ENCODE assay signal across 15 cellular contexts in genomic region chr19:55409179-55409578, GRCh38. TPM values are rescaled to one million over a fixed set of nuclear protein-coding genes. Genes with fewer than 3 reads are reported as not detected.
DNase-seq lines count a peak whose midpoint lies in the region; ATAC-seq and TF ChIP-seq lines count a peak whose summit lies in the region.
"Not testable (repeated sequence)": the region's sequence is repeated elsewhere in the genome, so short reads cannot be mapped to it uniquely, and the experiment has no call there.
"Had no signal": no experiment of that assay in that cellular context is flagged by ENCODE, and none has a peak within 500 bp of the region (broad histone marks: within the 10 kb centered on the region; RNA-seq: fewer than 3 reads in every experiment).

No MANE protein-coding gene starts in this region.

- H3K23ac ChIP-seq in IMR-90 (ENCODE audit: low read depth, low read length) = not testable (repeated sequence)

- peaks cover 0 to 26% (median 17%) of the 10 kb centered on the region in 11 experiments; a peak in 15 of 22 replicates for H3K9me3 ChIP-seq in BLaER1 treated with 17β-estradiol and CSF1 and Interleukin-3, amounts not matched to agents 10 nM and 100 nM (replicated peaks in 1 of 11)
- not testable (repeated sequence) for H3K9me3 ChIP-seq in IMR-90 (ENCODE audit: control insufficient read depth, insufficient read depth, low read length)

- H3K27ac Mint-ChIP-seq in activated CD4-positive, alpha-beta T cell treated with anti-CD3 and anti-CD28 coated beads for 36 hours = peak overlapping the region; percentile 96
- H3K27ac Mint-ChIP-seq in activated naive CD4-positive, alpha-beta T cell treated with anti-CD3 and anti-CD28 coated beads, Interleukin-2, amount 50 U/mL, for 72 hours = peak overlapping the region; percentile 97 to 99
- H3K27ac Mint-ChIP-seq in endothelial cell (ENCODE audit: unreplicated experiment) (peak overlapping the region; percentile 31), osteocyte (ENCODE audit: unreplicated experiment) (peak overlapping the region; percentile 98)

- TF ChIP-seq CTCF in IMR-90 (conservative IDR thresholded peaks at IDR 0.05; ENCODE audit: low read depth, low read length); endothelial cell (IDR thresholded peaks at IDR 0.05; ENCODE audit: unreplicated experiment); osteocyte (IDR thresholded peaks at IDR 0.05): not testable (repeated sequence)

- intact Hi-C loops in IMR-90 (cut with micrococcal nuclease) = loop anchor here (5.0 kb wide), 1 partner anchor 93 kb away; no protein-coding TSS in a partner anchor
- intact Hi-C loops in activated CD4-positive, alpha-beta T cell treated with anti-CD3 and anti-CD28 coated beads for 36 hours (cut with DNase I, micrococcal nuclease) = loop anchor here in 1 of 2 experiments (2.0 to 5.0 kb wide), 2 partner anchors 43 to 150 kb away; partner anchors contain the start of gene PPP6R1

- in situ Hi-C loops in IMR-90 (cut with MboI; ENCODE audit: low sequenced_read_pairs) = not testable (repeated sequence)

- peak overlapping the region in 8 of 11 experiments; percentile 91 to 99 (median 97); a peak in 15 of 22 replicates for H3K27ac ChIP-seq in BLaER1 treated with 17β-estradiol and CSF1 and Interleukin-3, amounts not matched to agents 10 nM and 100 nM
- H3K27ac ChIP-seq in IMR-90 (ENCODE audit: insufficient read depth, low read length) = not testable (repeated sequence)

- not testable (repeated sequence) for TF ChIP-seq POLR2A in IMR-90 (IDR thresholded peaks at IDR 0.05; ENCODE audit: low read depth, low read length)

- not testable (repeated sequence) for H2AFZ ChIP-seq in IMR-90 (replicated peaks; ENCODE audit: low read length, poor library complexity)

- H3K4me3 ChIP-seq in BLaER1 treated with 17β-estradiol and CSF1 and Interleukin-3, amounts not matched to agents 10 nM and 100 nM = peak overlapping the region in 1 of 10 experiments; percentile 52; a peak in 1 of 20 replicates
- not testable (repeated sequence) for H3K4me3 ChIP-seq in IMR-90 (ENCODE audit: insufficient read depth, low read depth, low read length)

- not testable (repeated sequence) for BruUV-seq in IMR-90 (replicated peaks; lab: Mats Ljungman, UMichigan)

- peaks cover 19% of the 10 kb centered on the region for H3K9me1 ChIP-seq in IMR-90 (ENCODE audit: insufficient read depth, low read length)

- H4K91ac ChIP-seq in IMR-90 (ENCODE audit: insufficient read depth, low read depth, low read length) = 0 out of 2 replicates have a peak overlapping the region, but pooled peaks have one; percentile 100

- dilution Hi-C loops in IMR-90 (cut with HindIII; ENCODE audit: low sequenced_read_pairs, unreplicated experiment) = not testable (repeated sequence)

- H3K4me1 ChIP-seq in BLaER1 treated with 17β-estradiol and CSF1 and Interleukin-3, amounts not matched to agents 10 nM and 100 nM = peaks cover 30 to 38% (median 33%) of the 10 kb centered on the region in 10 experiments
- H3K4me1 ChIP-seq in IMR-90 (ENCODE audit: control insufficient read depth, insufficient read depth, low read length) = peaks cover 17% of the 10 kb centered on the region

- peaks cover 3 to 34% (median 28%) of the 10 kb centered on the region in 11 experiments; a peak in 21 of 22 replicates for H4K20me1 ChIP-seq in BLaER1 treated with 17β-estradiol and CSF1 and Interleukin-3, amounts not matched to agents 10 nM and 100 nM
- H4K20me1 ChIP-seq in IMR-90 (ENCODE audit: insufficient read depth, low read length) = peaks cover 27% of the 10 kb centered on the region

- H3K36me3 Mint-ChIP-seq in activated CD4-positive, alpha-beta T cell treated with anti-CD3 and anti-CD28 coated beads for 36 hours (ENCODE audit: low read depth) = peaks cover 31% of the 10 kb centered on the region
- H3K36me3 Mint-ChIP-seq in activated naive CD4-positive, alpha-beta T cell treated with anti-CD3 and anti-CD28 coated beads, Interleukin-2, amount 50 U/mL, for 72 hours = peaks cover 37 to 43% of the 10 kb centered on the region in 2 donors
- H3K36me3 Mint-ChIP-seq in endothelial cell (ENCODE audit: low read depth, unreplicated experiment) = peaks cover 21% of the 10 kb centered on the region
- H3K36me3 Mint-ChIP-seq in osteocyte (ENCODE audit: unreplicated experiment) = not testable (repeated sequence)

- DNase-seq in IMR-90; activated CD4-positive, alpha-beta T cell treated with anti-CD3 and anti-CD28 coated beads for 36 hours; activated naive CD4-positive, alpha-beta T cell treated with anti-CD3 and anti-CD28 coated beads, Interleukin-2, amount 50 U/mL, for 72 hours (ENCODE audit: low spot score in 2 of 2); endothelial cell (ENCODE audit: low spot score); osteocyte (ENCODE audit: extremely low spot score, unreplicated experiment): not testable (repeated sequence)

- H3K27me3 Mint-ChIP-seq in activated CD4-positive, alpha-beta T cell treated with anti-CD3 and anti-CD28 coated beads for 36 hours; osteocyte (ENCODE audit: unreplicated experiment): not testable (repeated sequence)
- peaks cover 11% of the 10 kb centered on the region for H3K27me3 Mint-ChIP-seq in endothelial cell (ENCODE audit: unreplicated experiment)

- H2BK5ac ChIP-seq in IMR-90 (ENCODE audit: low read depth, low read length, poor library complexity, severe bottlenecking) = not testable (repeated sequence)

- H3K27me3 ChIP-seq in BLaER1 treated with 17β-estradiol and CSF1 and Interleukin-3, amounts not matched to agents 10 nM and 100 nM; IMR-90 (ENCODE audit: control insufficient read depth, insufficient read depth, low read length): not testable (repeated sequence)

- CTCF ChIA-PET in IMR-90 (lab: Yijun Ruan, JAX) = interaction anchor here (0.6 kb wide), 1 partner anchor 177 kb away, joined by 3 read pairs; no protein-coding TSS in a partner anchor
- CTCF ChIA-PET in activated CD4-positive, alpha-beta T cell treated with anti-CD3 and anti-CD28 coated beads for 36 hours (lab: Charles Lee) = interaction anchor here (0.7 to 1.2 kb wide), 3 partner anchors 117 to 792 kb away, joined by 3 read pairs; no protein-coding TSS in a partner anchor

- no CpG with 5 or more reads among the region's 8 CpGs for WGBS in IMR-90 (ENCODE audit: extremely low coverage in 2 of 2, insufficient read length in 1 of 2), 2 experiments

- not testable (repeated sequence) for H2AK9ac ChIP-seq in IMR-90 (replicated peaks; ENCODE audit: low read depth, low read length, poor library complexity)

- not testable (repeated sequence) for H3K9me3 Mint-ChIP-seq in activated CD4-positive, alpha-beta T cell treated with anti-CD3 and anti-CD28 coated beads for 36 hours (ENCODE audit: low read depth); endothelial cell (ENCODE audit: unreplicated experiment); osteocyte (ENCODE audit: unreplicated experiment)
- peaks cover 4 to 15% of the 10 kb centered on the region in 2 donors for H3K9me3 Mint-ChIP-seq in activated naive CD4-positive, alpha-beta T cell treated with anti-CD3 and anti-CD28 coated beads, Interleukin-2, amount 50 U/mL, for 72 hours

- not testable (repeated sequence) for TF ChIP-seq RAD21 in IMR-90 (IDR thresholded peaks at IDR 0.05; ENCODE audit: low read length)

- not testable (repeated sequence) for H3K18ac ChIP-seq in IMR-90 (ENCODE audit: low read depth, low read length)

- H3K56ac ChIP-seq in IMR-90 (ENCODE audit: extremely low read depth, insufficient read depth, low read length) = not testable (repeated sequence)

- peaks cover 0 to 22% of the 10 kb centered on the region in 2 experiments; a peak in 2 of 4 replicates for H3K79me1 ChIP-seq in IMR-90 (ENCODE audit: low read depth in 1 of 2, low read length in 2 of 2)

- peak overlapping the region in 2 of 11 experiments; percentile 76 to 88; a peak in 3 of 22 replicates for H3K4me2 ChIP-seq in BLaER1 treated with 17β-estradiol and CSF1 and Interleukin-3, amounts not matched to agents 10 nM and 100 nM
- not testable (repeated sequence) for H3K4me2 ChIP-seq in IMR-90 (ENCODE audit: low read depth, low read length)

- not testable (repeated sequence) for H3K14ac ChIP-seq in IMR-90 (replicated peaks; ENCODE audit: low read depth, low read length)

- H3K4me3 Mint-ChIP-seq in activated CD4-positive, alpha-beta T cell treated with anti-CD3 and anti-CD28 coated beads for 36 hours; endothelial cell (ENCODE audit: unreplicated experiment); osteocyte (ENCODE audit: unreplicated experiment): not testable (repeated sequence)

- ATAC-seq in IMR-90 (ENCODE audit: low read depth); activated CD4-positive, alpha-beta T cell treated with anti-CD3 and anti-CD28 coated beads for 36 hours; activated naive CD4-positive, alpha-beta T cell treated with anti-CD3 and anti-CD28 coated beads, Interleukin-2, amount 50 U/mL, for 72 hours: not testable (repeated sequence)

- peaks cover 13 to 27% (median 25%) of the 10 kb centered on the region in 11 experiments for H3K36me3 ChIP-seq in BLaER1 treated with 17β-estradiol and CSF1 and Interleukin-3, amounts not matched to agents 10 nM and 100 nM
- H3K36me3 ChIP-seq in IMR-90 (ENCODE audit: control insufficient read depth, insufficient read depth, low read length) = peaks cover 14% of the 10 kb centered on the region

- H3K4me1 Mint-ChIP-seq in activated CD4-positive, alpha-beta T cell treated with anti-CD3 and anti-CD28 coated beads for 36 hours = peaks cover 20% of the 10 kb centered on the region
- H3K4me1 Mint-ChIP-seq in endothelial cell (ENCODE audit: unreplicated experiment) (peaks cover 14% of the 10 kb centered on the region), osteocyte (ENCODE audit: unreplicated experiment) (peaks cover 19% of the 10 kb centered on the region)

- POLR2A ChIA-PET in IMR-90 (lab: Charles Lee; ENCODE audit: unreplicated experiment) = not testable (repeated sequence)
- POLR2A ChIA-PET in activated CD4-positive, alpha-beta T cell treated with anti-CD3 and anti-CD28 coated beads for 36 hours (lab: Charles Lee) = interaction anchor here (0.6 kb wide), 2 partner anchors 13 to 215 kb away, joined by 3 read pairs; partner anchors contain the start of gene ZNF784

- H2BK15ac ChIP-seq in IMR-90 (ENCODE audit: low read depth, low read length) = not testable (repeated sequence)

- peak overlapping the region; percentile 98; the same call in 1 of the 2 replicates for H2BK120ac ChIP-seq in IMR-90 (ENCODE audit: low read depth, low read length)

- H2BK20ac ChIP-seq in IMR-90 (ENCODE audit: low read depth, low read length) = 0 out of 2 replicates have a peak overlapping the region, but pooled peaks have one; percentile 83

- peak overlapping the region; percentile 100; the same call in 1 of the 2 replicates for H3K4ac ChIP-seq in IMR-90 (ENCODE audit: low read depth, low read length)

- H2AK5ac ChIP-seq in IMR-90 (ENCODE audit: low read depth, low read length) = peak overlapping the region; percentile 99; the same call in 1 of the 2 replicates

- H3K9ac ChIP-seq in BLaER1 treated with 17β-estradiol and CSF1 and Interleukin-3, amounts not matched to agents 10 nM and 100 nM; IMR-90 (ENCODE audit: low read depth, low read length): not testable (repeated sequence)

- peak overlapping the region; percentile 99; the same call in 1 of the 2 replicates for H4K5ac ChIP-seq in IMR-90 (ENCODE audit: low read depth, low read length)

- peak overlapping the region; percentile 100; a peak in 2 of 4 replicates for H4K8ac ChIP-seq in IMR-90 (ENCODE audit: low read depth in 2 of 2, low read length in 2 of 2)

RNA-seq across cellular contexts. Expression of gene UBE2S, which starts 1.6 kb away (rescaled TPM):
- total RNA-seq in IMR-90 (2012; rRNA removed) (69.5 and 74.4 TPM in 2 replicates), endothelial cell (ENCODE audit: unreplicated experiment) (56.2 TPM), osteocyte (70.7 and 71.1 TPM in 2 replicates)
- 104 and 177 TPM in 2 replicates for polyA plus RNA-seq in IMR-90 (2012; rRNA removed)
- polyA plus RNA-seq in IMR-90 (2012; cell fraction: cytosol; rRNA removed) = 94.4 and 130 TPM in 2 replicates
- 22.1 and 43.9 TPM in 2 replicates for polyA plus RNA-seq in IMR-90 (2012; cell fraction: nucleus; rRNA removed; ENCODE audit: low replicate concordance)
- total RNA-seq in activated CD4-positive, alpha-beta T cell treated with anti-CD3 and anti-CD28 coated beads for 36 hours = 100 to 1,000 TPM; 228 to 342 TPM
- 100 to 1,000 TPM; 192 to 343 TPM for total RNA-seq in activated naive CD4-positive, alpha-beta T cell treated with anti-CD3 and anti-CD28 coated beads, Interleukin-2, amount 50 U/mL, for 72 hours

RNA-seq across cellular contexts. Expression of gene RPL28, which starts 23.4 kb away (rescaled TPM):
- total RNA-seq in IMR-90 (2012; rRNA removed) (386 and 998 TPM in 2 replicates), endothelial cell (ENCODE audit: unreplicated experiment) (3,792 TPM), osteocyte (1,845 and 2,000 TPM in 2 replicates)
- 1,428 and 1,693 TPM in 2 replicates for polyA plus RNA-seq in IMR-90 (2012; rRNA removed)
- polyA plus RNA-seq in IMR-90 (2012; cell fraction: cytosol; rRNA removed) = 2,443 and 3,636 TPM in 2 replicates
- 1,567 and 1,909 TPM in 2 replicates for polyA plus RNA-seq in IMR-90 (2012; cell fraction: nucleus; rRNA removed; ENCODE audit: low replicate concordance)
- 1,000 to 10,000 TPM; 2,751 to 4,078 TPM for total RNA-seq in activated CD4-positive, alpha-beta T cell treated with anti-CD3 and anti-CD28 coated beads for 36 hours
- 1,000 to 10,000 TPM; 2,540 to 2,693 TPM for total RNA-seq in activated naive CD4-positive, alpha-beta T cell treated with anti-CD3 and anti-CD28 coated beads, Interleukin-2, amount 50 U/mL, for 72 hours

RNA-seq across cellular contexts. Expression of gene TMEM238, which starts 25.1 kb away (rescaled TPM):
- total RNA-seq in IMR-90 (2012; rRNA removed) (not detected in 2 replicates), endothelial cell (ENCODE audit: unreplicated experiment) (0.64 TPM), osteocyte (0.70 and 1.1 TPM in 2 replicates)
- not detected in 2 replicates for polyA plus RNA-seq in IMR-90 (2012; rRNA removed)
- 0.15 and 0.30 TPM in 2 replicates for polyA plus RNA-seq in IMR-90 (2012; cell fraction: cytosol; rRNA removed)
- polyA plus RNA-seq in IMR-90 (2012; cell fraction: nucleus; rRNA removed; ENCODE audit: low replicate concordance) = 0.30 TPM in 1 of 2 replicates, not detected in the other
- 1 to 10 TPM; 5.9 to 6.3 TPM for total RNA-seq in activated CD4-positive, alpha-beta T cell treated with anti-CD3 and anti-CD28 coated beads for 36 hours
- 1 to 10 TPM; 4.5 to 7.8 TPM for total RNA-seq in activated naive CD4-positive, alpha-beta T cell treated with anti-CD3 and anti-CD28 coated beads, Interleukin-2, amount 50 U/mL, for 72 hours
- total RNA-seq: LHCN-M2 had no signal

RNA-seq across cellular contexts. Expression of gene TMEM190, which starts 32.6 kb away (rescaled TPM):
- not detected in 2 replicates for total RNA-seq in IMR-90 (2012; rRNA removed)
- 1.4 and 1.6 TPM in 2 replicates for polyA plus RNA-seq in IMR-90 (2012; rRNA removed)
- polyA plus RNA-seq in IMR-90 (2012; cell fraction: cytosol; rRNA removed) = 0.49 TPM in 1 of 2 replicates, not detected in the other
- 10.6 and 24.6 TPM in 2 replicates for polyA plus RNA-seq in IMR-90 (2012; cell fraction: nucleus; rRNA removed; ENCODE audit: low replicate concordance)
- total RNA-seq in activated CD4-positive, alpha-beta T cell treated with anti-CD3 and anti-CD28 coated beads for 36 hours = not detected
- total RNA-seq in activated naive CD4-positive, alpha-beta T cell treated with anti-CD3 and anti-CD28 coated beads, Interleukin-2, amount 50 U/mL, for 72 hours = not detected
- total RNA-seq in endothelial cell (ENCODE audit: unreplicated experiment) = not detected
- not detected in 2 replicates for total RNA-seq in osteocyte
- total RNA-seq: GM12878, HT1080, kidney epithelial cell, LHCN-M2, Right ventricle myocardium superior, sigmoid colon, suprapubic skin had no signal
- polyA plus RNA-seq: GM12878 had no signal

RNA-seq across cellular contexts. Expression of gene SHISA7, which starts 33.9 kb away (rescaled TPM):
- total RNA-seq in IMR-90 (2012; rRNA removed) (not detected in 2 replicates), endothelial cell (ENCODE audit: unreplicated experiment) (not detected), osteocyte (not detected in 2 replicates)
- 0.03 TPM in 1 of 2 replicates, not detected in the other for polyA plus RNA-seq in IMR-90 (2012; rRNA removed)
- 0.01 and 0.02 TPM in 2 replicates for polyA plus RNA-seq in IMR-90 (2012; cell fraction: cytosol; rRNA removed)
- 0.01 and 0.03 TPM in 2 replicates for polyA plus RNA-seq in IMR-90 (2012; cell fraction: nucleus; rRNA removed; ENCODE audit: low replicate concordance)
- not detected for total RNA-seq in activated CD4-positive, alpha-beta T cell treated with anti-CD3 and anti-CD28 coated beads for 36 hours
- total RNA-seq in activated naive CD4-positive, alpha-beta T cell treated with anti-CD3 and anti-CD28 coated beads, Interleukin-2, amount 50 U/mL, for 72 hours = not detected
- total RNA-seq: GM12878, HT1080, kidney epithelial cell, Right ventricle myocardium superior, uterus had no signal
- polyA plus RNA-seq: lung had no signal

Comparison
In these comparisons a context has a peak if more than half of its experiments do, and no peak if none do; other contexts are left out.
1. H3K27ac Mint-ChIP-seq: peak in every context shown above with its lines; median percentile 98 in activated naive CD4-positive, alpha-beta T cell treated with anti-CD3 and anti-CD28 coated beads, Interleukin-2, amount 50 U/mL, for 72 hours; 98 in osteocyte; 96 in activated CD4-positive, alpha-beta T cell treated with anti-CD3 and anti-CD28 coated beads for 36 hours; 31 in endothelial cell.